1 cellular context compared by ENCODE assay signal in genomic region chr1:29284286-29284960, GRCh38.
TF ChIP-seq lines count a peak whose summit lies in the region.

No MANE protein-coding gene starts in this region.

TF ChIP-seq in WTC11, 78 proteins besides CTCF, POLR2A, EP300 and RAD21 (continued from another document):
- no peak for TF ChIP-seq FOXP4 (CRISPR knock-in tag; IDR thresholded peaks at IDR 0.05)
- no peak for TF ChIP-seq E2F4 (CRISPR knock-in tag; IDR thresholded peaks at IDR 0.05; ENCODE audit: borderline replicate concordance, low read depth)
- no peak for TF ChIP-seq STAT6 (CRISPR knock-in tag; conservative IDR thresholded peaks at IDR 0.05; ENCODE audit: low read depth)
- TF ChIP-seq FOXP1 (CRISPR knock-in tag; IDR thresholded peaks at IDR 0.05; ENCODE audit: borderline replicate concordance) = no peak
